ENCODE assay signal across 9 cellular contexts in the genomic region with DNA sequence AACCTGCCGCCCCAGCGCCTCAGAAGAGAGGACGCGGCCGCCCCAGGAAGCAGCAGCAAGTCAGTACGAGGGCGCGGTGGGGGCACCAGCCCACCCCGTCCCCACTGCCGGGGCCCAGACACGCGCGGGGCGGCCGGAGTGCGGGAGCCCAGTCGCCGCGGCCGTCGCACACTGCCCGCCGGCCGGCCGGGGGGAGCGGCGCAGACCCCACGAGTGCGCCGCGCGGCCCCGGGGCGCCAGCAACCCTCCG. TPM values are rescaled to one million over a fixed set of nuclear protein-coding genes. Genes with fewer than 3 reads are reported as not detected.
DNase-seq lines count a peak whose midpoint lies in the region; ATAC-seq, FAIRE-seq and TF ChIP-seq lines count a peak whose summit lies in the region.
"Had no signal": no experiment of that assay in that cellular context is flagged by ENCODE, and none has a peak within 500 bp of the region (broad histone marks: within the 10 kb centered on the region; RNA-seq: fewer than 3 reads in every experiment).

No MANE protein-coding gene starts in this region.

- H3K27ac ChIP-seq in CD8-positive, alpha-beta T cell (ENCODE audit: low read depth, low read length): no peak overlapping the region
- peak overlapping the region in 1 of 4 donors; percentile 43 for H3K27ac ChIP-seq in pancreas

- WGBS in pancreas, 2 donors: 0 to 1% methylated on average over 6 to 35 of the region's 35 CpGs

- peak overlapping the region; percentile 71 for H3K4me3 Mint-ChIP-seq in CD8-positive, alpha-beta T cell
- peak overlapping the region; percentile 66 to 81 (median 69) for H3K4me3 Mint-ChIP-seq in T-cell

- H3K36me3 ChIP-seq in CD8-positive, alpha-beta T cell (ENCODE audit: insufficient read depth, low read length): no peaks in the 10 kb centered on the region
- H3K36me3 ChIP-seq in pancreas: no peaks in the 10 kb centered on the region

- H3K9me3 ChIP-seq in CD8-positive, alpha-beta T cell (ENCODE audit: low read length): no peaks in the 10 kb centered on the region
- H3K9me3 ChIP-seq in pancreas: no peaks in the 10 kb centered on the region

- intact Hi-C loops in CD8-positive, alpha-beta T cell (cut with DNase I, micrococcal nuclease): no loop called here
- intact Hi-C loops in pancreas (cut with DNase I): no loop called here

- H3K36me3 Mint-ChIP-seq in CD8-positive, alpha-beta T cell: no peaks in the 10 kb centered on the region
- no peaks in the 10 kb centered on the region for H3K36me3 Mint-ChIP-seq in T-cell

- FAIRE-seq in pancreas (lab: Jason Lieb, UNC): no peak

- CTCF ChIA-PET in CD8-positive, alpha-beta T cell (lab: Charles Lee): no interaction called here
- CTCF ChIA-PET in T-cell (lab: Charles Lee): no interaction called here

- no peak overlapping the region for H3K27ac Mint-ChIP-seq in CD8-positive, alpha-beta T cell
- H3K27ac Mint-ChIP-seq in T-cell: no peak overlapping the region

- POLR2A ChIA-PET in CD8-positive, alpha-beta T cell (lab: Charles Lee): no interaction called here
- POLR2A ChIA-PET in T-cell (lab: Charles Lee): no interaction called here

- peak overlapping the region; percentile 45 for H3K4me3 ChIP-seq in CD8-positive, alpha-beta T cell (ENCODE audit: low read depth, low read length)
- H3K4me3 ChIP-seq in pancreas: peak overlapping the region; percentile 10 to 58 (median 40)

- no peak for TF ChIP-seq CTCF in CD8-positive, alpha-beta T cell (IDR thresholded peaks at IDR 0.05)
- TF ChIP-seq CTCF in pancreas (IDR thresholded peaks at IDR 0.05): no peak

- H3K4me1 Mint-ChIP-seq in CD8-positive, alpha-beta T cell (ENCODE audit: low read depth): peaks cover 25% of the 10 kb centered on the region
- H3K4me1 Mint-ChIP-seq in T-cell: peaks cover 21 to 30% (median 29%) of the 10 kb centered on the region in 3 donors

- peaks cover 18% of the 10 kb centered on the region for H3K27me3 ChIP-seq in CD8-positive, alpha-beta T cell (ENCODE audit: insufficient read depth, low read length)
- peaks cover 0 to 29% (median 3%) of the 10 kb centered on the region in 4 donors for H3K27me3 ChIP-seq in pancreas

- peaks cover 53% of the 10 kb centered on the region for H3K27me3 Mint-ChIP-seq in CD8-positive, alpha-beta T cell (ENCODE audit: low read depth)
- H3K27me3 Mint-ChIP-seq in T-cell: peaks cover 51 to 64% of the 10 kb centered on the region in 2 donors

- ATAC-seq in CD8-positive, alpha-beta T cell: no peak
- ATAC-seq in T-cell (replicated peaks in 1 of 4) (peak in 1 of 4 experiments; percentile 12), pancreas (peak in 1 of 4 donors; percentile 12), GM21723 (IDR thresholded peaks at IDR 0.05; ENCODE audit: unreplicated experiment) (no peak)

- peaks cover 2% of the 10 kb centered on the region for H3K9me3 Mint-ChIP-seq in CD8-positive, alpha-beta T cell
- peaks cover 0 to 4% (median 0%) of the 10 kb centered on the region in 3 donors for H3K9me3 Mint-ChIP-seq in T-cell

- DNase-seq in CD8-positive, alpha-beta T cell: no peak
- no peak for DNase-seq in T-cell
- peak; percentile 1 for DNase-seq in germinal center (ENCODE audit: low spot score)
- no peak for DNase-seq in pancreas
- DNase-seq in DMS 273 (lab: John Stamatoyannopoulos, UW; ENCODE audit: unreplicated experiment): no peak
- DNase-seq in HK-2 (ENCODE audit: unreplicated experiment): no peak
- no peak for DNase-seq in iPS-NIHi11 (ENCODE audit: low spot score)
- DNase-seq: occipital lobe had no signal

- peaks cover 22% of the 10 kb centered on the region for H3K4me1 ChIP-seq in CD8-positive, alpha-beta T cell (ENCODE audit: insufficient read depth, low read length)
- H3K4me1 ChIP-seq in pancreas: peaks cover 7 to 9% (median 8%) of the 10 kb centered on the region in 3 donors

RNA-seq across cellular contexts. Expression of a gene that starts 1.0 kb away (rescaled TPM):
- total RNA-seq in CD8-positive, alpha-beta T cell: not detected
- total RNA-seq in T-cell (under 1 TPM in 3 of 5 donors, not detected in 2; 0.26 to 0.32 (median 0.28) TPM), pancreas (under 1 TPM; 0.20 to 0.69 (median 0.50) TPM)
- under 1 TPM; 0.27 to 0.33 TPM for polyA plus RNA-seq in pancreas
